In the genomic region with DNA sequence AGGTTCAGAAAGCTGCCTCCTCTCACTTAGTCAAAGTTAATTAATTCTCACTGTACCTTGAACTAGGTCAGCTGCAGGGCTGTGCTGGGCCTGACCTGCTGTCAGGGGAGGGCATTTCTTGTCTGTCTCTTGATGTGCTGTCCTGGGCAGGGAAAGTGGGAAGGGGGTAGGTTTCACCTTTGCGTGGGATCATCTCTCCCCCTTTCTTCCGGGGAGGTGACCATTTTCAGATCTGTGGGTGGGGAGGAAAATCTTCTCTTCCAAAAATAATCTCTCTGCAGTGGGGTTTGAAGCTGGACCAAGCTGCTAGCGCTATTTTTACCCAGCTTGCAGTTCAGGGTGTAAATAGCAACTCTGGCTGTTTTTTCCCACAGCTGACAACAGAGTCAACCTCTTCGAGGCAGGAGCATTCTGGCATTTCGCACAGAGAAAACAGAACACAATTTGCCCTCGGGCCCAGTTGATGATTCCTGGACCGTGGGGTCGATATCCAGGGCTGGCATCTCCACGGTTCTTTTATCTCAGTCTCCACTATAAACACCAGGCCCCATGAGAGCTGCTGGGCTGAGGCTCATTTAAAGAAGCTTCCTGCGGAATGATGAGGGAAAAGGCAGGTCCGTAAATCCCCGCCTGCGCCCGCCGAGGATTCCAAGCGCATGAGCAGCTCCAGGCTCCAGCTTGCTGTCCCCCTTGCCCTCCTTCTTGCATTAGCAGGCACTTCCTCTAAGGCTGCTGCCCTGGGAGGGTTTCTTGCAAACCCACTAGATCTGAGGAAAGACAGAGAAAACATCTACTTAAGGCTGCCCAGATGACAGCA, we compare ENCODE assay signal across 10 cellular contexts.
DNase-seq lines count a peak whose midpoint lies in the region; ATAC-seq and TF ChIP-seq lines count a peak whose summit lies in the region.
"Had no signal": no experiment of that assay in that cellular context is flagged by ENCODE, and none has a peak within 500 bp of the region (broad histone marks: within the 10 kb centered on the region; RNA-seq: fewer than 3 reads in every experiment).

No MANE protein-coding gene starts in this region.

- H3K4me1 Mint-ChIP-seq in HFFc6 (ENCODE audit: low read depth), result peaks cover 69% of the 10 kb centered on the region

- no peaks in the 10 kb centered on the region for H3K27me3 Mint-ChIP-seq in HFFc6 (ENCODE audit: insufficient read depth)
- H3K27me3 Mint-ChIP-seq: IgD-negative memory B cell had no signal

- peaks cover 4% of the 10 kb centered on the region for H3K9me3 Mint-ChIP-seq in HFFc6
- H3K9me3 Mint-ChIP-seq: IgD-negative memory B cell had no signal

- H3K36me3 Mint-ChIP-seq in HFFc6 (ENCODE audit: low read depth), result peaks cover 5% of the 10 kb centered on the region; the same call in 1 of the 2 replicates
- H3K36me3 Mint-ChIP-seq: IgD-negative memory B cell had no signal

- ATAC-seq in left colon (no peak), GM21529 (IDR thresholded peaks at IDR 0.05; ENCODE audit: unreplicated experiment) (no peak), GM18520 (IDR thresholded peaks at IDR 0.05; ENCODE audit: unreplicated experiment) (no peak)

- intact Hi-C loops in left colon (cut with DNase I, micrococcal nuclease), result loop anchor here in 1 of 2 donors (5.0 kb wide), 1 partner anchor 98 kb away; no protein-coding TSS in a partner anchor

- TF ChIP-seq CTCF in HFFc6 (IDR thresholded peaks at IDR 0.05), result no peak

- DNase-seq in HFFc6, result peak; percentile 34
- peak; percentile 59 for DNase-seq in cerebellum (ENCODE audit: low spot score)
- peak; percentile 31 to 33 for DNase-seq in left colon
- no peak for DNase-seq in COLO829 (ENCODE audit: low spot score)
- no peak for DNase-seq in activated CD4-positive, alpha-beta T cell treated with anti-CD3 and anti-CD28 coated beads, Interleukin-2, amount 50 U/mL, for 48 hours
- DNase-seq: activated CD8-positive, alpha-beta memory T cell treated with anti-CD3 and anti-CD28 coated beads for 24 hours had no signal

- H3K4me3 ChIP-seq in skin epidermis, result no peak overlapping the region

- peak overlapping the region; percentile 95 for H3K27ac Mint-ChIP-seq in HFFc6

- peak overlapping the region; percentile 71 for H3K4me3 Mint-ChIP-seq in HFFc6
- H3K4me3 Mint-ChIP-seq: IgD-negative memory B cell had no signal

- H3K27ac ChIP-seq in skin epidermis, result peak overlapping the region in 18 of 21 experiments; percentile 4 to 78 (median 49)

Comparison
In these comparisons a context has a peak if more than half of its experiments do, and no peak if none do; other contexts are left out.
1. DNase-seq: peak in HFFc6 (single experiment), cerebellum (single experiment) and left colon (2 of 2); none in COLO829 (single experiment) and activated CD4-positive, alpha-beta T cell treated with anti-CD3 and anti-CD28 coated beads, Interleukin-2, amount 50 U/mL, for 48 hours (0 of 2).